9 cellular contexts compared by ENCODE assay signal in the genomic region with DNA sequence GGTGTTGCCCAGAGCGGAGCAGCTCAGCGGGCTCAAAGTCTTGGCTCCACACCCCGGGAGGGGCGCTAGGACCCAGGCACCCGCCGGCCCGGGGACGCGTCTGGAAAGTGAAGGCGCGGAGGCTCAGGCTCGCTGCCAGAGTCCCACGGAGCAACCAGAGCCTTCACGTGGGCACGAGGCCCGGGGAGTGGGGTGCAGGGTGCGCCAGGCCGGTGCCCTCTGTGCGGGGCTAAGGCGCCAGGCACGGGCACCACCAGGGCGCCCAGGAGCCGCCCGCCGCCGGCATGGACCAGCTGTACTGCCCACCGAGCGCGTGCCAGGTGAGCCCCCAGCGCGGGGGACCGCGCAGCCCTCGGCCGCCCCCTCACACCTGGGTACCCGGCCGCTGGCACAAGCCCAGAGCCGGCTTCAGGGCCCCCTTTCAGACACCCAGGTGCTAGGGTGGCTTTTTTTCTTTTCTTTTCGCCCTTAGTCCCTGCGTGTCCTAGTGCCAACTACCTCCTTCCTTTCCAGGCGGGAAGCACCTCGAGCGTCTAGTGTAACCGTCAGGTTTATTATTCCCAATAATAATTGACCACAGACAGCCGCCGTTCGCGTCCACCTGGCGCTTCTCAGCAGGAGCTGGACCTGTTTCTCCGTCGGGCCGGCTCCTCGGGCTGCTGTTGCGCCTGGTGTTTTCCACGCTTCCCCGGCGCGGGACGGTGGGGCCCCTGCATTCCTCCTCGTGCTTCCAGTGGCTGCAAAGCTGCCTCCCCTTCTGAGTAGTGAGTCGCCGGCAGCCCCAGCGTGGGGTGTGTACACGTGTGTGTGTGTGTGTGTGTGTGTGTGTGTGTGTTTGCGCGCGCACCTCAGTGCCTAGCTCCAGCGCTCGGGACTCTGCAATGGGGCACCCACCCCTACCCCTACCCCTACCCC. TPM values are rescaled to one million over a fixed set of nuclear protein-coding genes. Genes with fewer than 3 reads are reported as not detected.
DNase-seq lines count a peak whose midpoint lies in the region; ATAC-seq, FAIRE-seq and TF ChIP-seq lines count a peak whose summit lies in the region.
"Had no signal": no experiment of that assay in that cellular context is flagged by ENCODE, and none has a peak within 500 bp of the region (broad histone marks: within the 10 kb centered on the region; RNA-seq: fewer than 3 reads in every experiment).

No MANE protein-coding gene starts in this region.

- no peak for TF ChIP-seq CTCF in choroid plexus epithelial cell (conservative IDR thresholded peaks at IDR 0.05; ENCODE audit: low read depth, low read length)
- no peak for TF ChIP-seq CTCF in upper lobe of right lung (IDR thresholded peaks at IDR 0.05)

- no peak for FAIRE-seq in GM12891 (lab: Jason Lieb, UNC)

- no peaks in the 10 kb centered on the region for H3K36me3 Mint-ChIP-seq in activated naive CD4-positive, alpha-beta T cell treated with anti-CD3 and anti-CD28 coated beads for 36 hours (ENCODE audit: low read depth)

- H4K8ac ChIP-seq in mesenchymal stem cell (ENCODE audit: low read length) = no peak overlapping the region

- no peaks in the 10 kb centered on the region for H3K79me1 ChIP-seq in mesenchymal stem cell (replicated peaks; ENCODE audit: low read length, poor library complexity, severe bottlenecking)

- no peak overlapping the region for H3K9ac ChIP-seq in mesenchymal stem cell (ENCODE audit: low read length)

- ATAC-seq in upper lobe of right lung (peak; percentile 60), GM21367 (IDR thresholded peaks at IDR 0.05; ENCODE audit: unreplicated experiment) (no peak)

- H3K4me3 ChIP-seq in choroid plexus epithelial cell (ENCODE audit: low read depth, low read length) (peak overlapping the region; percentile 54), mesenchymal stem cell (ENCODE audit: insufficient read depth in 1 of 2, low read depth in 1 of 2, low read length in 2 of 2) (peak overlapping the region; percentile 46 to 70), upper lobe of right lung (peak overlapping the region; percentile 49)

- CTCF ChIA-PET in activated naive CD4-positive, alpha-beta T cell treated with anti-CD3 and anti-CD28 coated beads for 36 hours (lab: Charles Lee) = no interaction called here

- no peaks in the 10 kb centered on the region for H3K36me3 ChIP-seq in mesenchymal stem cell (ENCODE audit: control insufficient read depth in 1 of 2, insufficient read depth in 2 of 2, low read depth in 1 of 2, low read length in 2 of 2)
- H3K36me3 ChIP-seq in upper lobe of right lung = no peaks in the 10 kb centered on the region

- H3K27ac ChIP-seq in mesenchymal stem cell (ENCODE audit: low read length, poor library complexity, severe bottlenecking) = no peak overlapping the region
- H3K27ac ChIP-seq in upper lobe of right lung = no peak overlapping the region

- H2BK12ac ChIP-seq in mesenchymal stem cell (ENCODE audit: low read length in 2 of 2) = no peak overlapping the region

- H4K91ac ChIP-seq in mesenchymal stem cell (ENCODE audit: low read length) = no peak overlapping the region

- no peaks in the 10 kb centered on the region for H3K9me3 ChIP-seq in mesenchymal stem cell (ENCODE audit: control insufficient read depth, low read length)
- H3K9me3 ChIP-seq in upper lobe of right lung = no peaks in the 10 kb centered on the region

- H3K27me3 ChIP-seq in mesenchymal stem cell (ENCODE audit: control insufficient read depth in 1 of 2, insufficient read depth in 1 of 2, low read length in 2 of 2) (peaks cover 53 to 75% of the 10 kb centered on the region in 2 experiments), upper lobe of right lung (peaks cover 28% of the 10 kb centered on the region)

- no peaks in the 10 kb centered on the region for H3K9me3 Mint-ChIP-seq in activated naive CD4-positive, alpha-beta T cell treated with anti-CD3 and anti-CD28 coated beads for 36 hours

- H2BK5ac ChIP-seq in mesenchymal stem cell (ENCODE audit: low read depth, low read length, poor library complexity, severe bottlenecking) = no peak overlapping the region

- peak; percentile 12 for DNase-seq in activated naive CD4-positive, alpha-beta T cell treated with anti-CD3 and anti-CD28 coated beads for 36 hours
- DNase-seq in activated naive CD4-positive, alpha-beta T cell (lab: John Stamatoyannopoulos, UW) = no peak
- DNase-seq in choroid plexus epithelial cell (ENCODE audit: low read depth) (peak; percentile 36), mesenchymal stem cell (peak; percentile 18), upper lobe of right lung (peak; percentile 66), KG1 (lab: John Stamatoyannopoulos, UW) (no peak), GM12891 (ENCODE audit: insufficient read length, low spot score) (no peak)

- peaks cover 40% of the 10 kb centered on the region for H3K27me3 Mint-ChIP-seq in activated naive CD4-positive, alpha-beta T cell treated with anti-CD3 and anti-CD28 coated beads for 36 hours (ENCODE audit: low read depth)

- no peak overlapping the region for H2BK120ac ChIP-seq in mesenchymal stem cell (ENCODE audit: low read depth, low read length)

- no peak overlapping the region for H3K4ac ChIP-seq in mesenchymal stem cell (ENCODE audit: low read depth in 1 of 2, low read length in 2 of 2)

- H3K18ac ChIP-seq in mesenchymal stem cell (ENCODE audit: low read depth in 1 of 2, low read length in 2 of 2) = no peak overlapping the region

- H3K27ac Mint-ChIP-seq in activated naive CD4-positive, alpha-beta T cell treated with anti-CD3 and anti-CD28 coated beads for 36 hours = no peak overlapping the region

- H3K23ac ChIP-seq in mesenchymal stem cell (ENCODE audit: low read length in 2 of 2) = no peak overlapping the region

- no peak overlapping the region for H2AK5ac ChIP-seq in mesenchymal stem cell (ENCODE audit: low read length, severe bottlenecking)

- WGBS in mesenchymal stem cell = 2% methylated on average over 51 of the region's 69 CpGs

- H3K4me2 ChIP-seq in mesenchymal stem cell (ENCODE audit: low read length, poor library complexity, severe bottlenecking) = peak overlapping the region; percentile 87

- intact Hi-C loops in activated naive CD4-positive, alpha-beta T cell treated with anti-CD3 and anti-CD28 coated beads for 36 hours (cut with micrococcal nuclease) = no loop called here
- intact Hi-C loops in upper lobe of right lung (cut with DNase I) = no loop called here

- H3K4me3 Mint-ChIP-seq in activated naive CD4-positive, alpha-beta T cell treated with anti-CD3 and anti-CD28 coated beads for 36 hours = peak overlapping the region; percentile 51

- H3K4me1 ChIP-seq in mesenchymal stem cell (ENCODE audit: control insufficient read depth, insufficient read depth, low read depth, low read length) (peaks cover 15% of the 10 kb centered on the region), upper lobe of right lung (peaks cover 7% of the 10 kb centered on the region)

- TF ChIP-seq POLR2A in GM12891 (IDR thresholded peaks at IDR 0.05; ENCODE audit: low read depth, low read length) = no peak

- no peak overlapping the region for H3K14ac ChIP-seq in mesenchymal stem cell (ENCODE audit: low read length in 2 of 2)

- H2AFZ ChIP-seq in mesenchymal stem cell (ENCODE audit: low read depth, low read length) = no peak overlapping the region

- peaks cover 7% of the 10 kb centered on the region for H3K4me1 Mint-ChIP-seq in activated naive CD4-positive, alpha-beta T cell treated with anti-CD3 and anti-CD28 coated beads for 36 hours (ENCODE audit: low read depth)

- no peak overlapping the region for H2BK15ac ChIP-seq in mesenchymal stem cell (ENCODE audit: low read depth, poor library complexity, severe bottlenecking)

TF ChIP-seq in GM12891, 5 proteins besides CTCF, POLR2A, EP300 and RAD21:
- TF ChIP-seq POU2F2 (IDR thresholded peaks at IDR 0.05; ENCODE audit: low read depth, low read length) = no peak
- TF ChIP-seq POLR2AphosphoS5 (IDR thresholded peaks at IDR 0.05; ENCODE audit: low read depth, low read length) = no peak
- no peak for TF ChIP-seq SPI1 (IDR thresholded peaks at IDR 0.05; ENCODE audit: low read depth, low read length)
- no peak for TF ChIP-seq PAX5 (IDR thresholded peaks at IDR 0.05; ENCODE audit: insufficient read depth, low read length, severe bottlenecking)
- no peak for TF ChIP-seq TAF1 (IDR thresholded peaks at IDR 0.05; ENCODE audit: low read depth, low read length)

RNA-seq across cellular contexts. Expression of gene PDE8B, which starts 30.1 kb away (rescaled TPM):
- under 1 TPM in 1 of 2 experiments, not detected in 1; 0.14 TPM for total RNA-seq in activated naive CD4-positive, alpha-beta T cell treated with anti-CD3 and anti-CD28 coated beads for 36 hours
- polyA plus RNA-seq in mesenchymal stem cell (2013, experiment 1 of 2) = 0.18 TPM
- polyA plus RNA-seq in mesenchymal stem cell (2013, experiment 2 of 2) = 0.29 TPM
- total RNA-seq in upper lobe of right lung = 4.9 TPM
- 0.26 TPM for polyA plus RNA-seq in GM12891 (2012; ENCODE audit: low read depth, missing spikeins)
- total RNA-seq: SK-MEL-5 had no signal

Comparison
In these comparisons a context has a peak if more than half of its experiments do, and no peak if none do; other contexts are left out.
1. DNase-seq: peak in activated naive CD4-positive, alpha-beta T cell treated with anti-CD3 and anti-CD28 coated beads for 36 hours (single experiment), choroid plexus epithelial cell (single experiment), mesenchymal stem cell (single experiment) and upper lobe of right lung (single experiment); none in activated naive CD4-positive, alpha-beta T cell (0 of 4), KG1 (single experiment) and GM12891 (single experiment).
2. Peak in every context shown above with its lines, with median percentiles within 50 percentile points of each other: H3K4me3 ChIP-seq.